In the genomic region with DNA sequence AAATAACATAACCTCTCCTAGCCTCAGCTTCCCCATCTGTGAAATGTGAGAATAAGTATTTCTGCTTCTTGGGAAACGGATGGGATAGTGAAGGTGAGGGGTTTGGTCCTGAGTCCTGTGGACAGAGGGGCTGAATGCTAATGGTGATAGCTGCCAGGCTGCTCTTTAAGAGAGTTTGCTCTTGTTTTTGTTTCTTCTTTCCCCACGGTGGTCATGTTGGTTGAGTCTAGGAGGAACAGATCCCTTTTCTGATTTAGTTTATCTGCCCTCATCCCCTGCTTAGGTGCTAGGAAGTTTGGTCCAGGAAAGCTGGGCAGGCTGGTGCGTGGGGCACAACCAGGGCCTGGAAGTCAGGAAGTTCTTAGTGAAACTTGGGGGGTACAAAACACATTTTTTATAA, we compare ENCODE assay signal across 25 cellular contexts. TPM values are rescaled to one million over a fixed set of nuclear protein-coding genes. Genes with fewer than 3 reads are reported as not detected.
DNase-seq lines count a peak whose midpoint lies in the region; ATAC-seq and TF ChIP-seq lines count a peak whose summit lies in the region.
"Had no signal": no experiment of that assay in that cellular context is flagged by ENCODE, and none has a peak within 500 bp of the region (broad histone marks: within the 10 kb centered on the region; RNA-seq: fewer than 3 reads in every experiment).

No MANE protein-coding gene starts in this region.

- H3K27me3 ChIP-seq in GM23338 (ENCODE audit: insufficient read depth) = peaks cover 100% of the 10 kb centered on the region
- peaks cover 98% of the 10 kb centered on the region for H3K27me3 ChIP-seq in lower lobe of right lung (ENCODE audit: low read depth)
- H3K27me3 ChIP-seq in osteoblast (ENCODE audit: insufficient read depth, low read length) = peaks cover 64% of the 10 kb centered on the region

- H3K36me3 Mint-ChIP-seq in GM23338 (ENCODE audit: low read depth) = no peaks in the 10 kb centered on the region
- peaks cover 4% of the 10 kb centered on the region for H3K36me3 Mint-ChIP-seq in T-helper 17 cell (ENCODE audit: low read depth)
- H3K36me3 Mint-ChIP-seq in natural killer cell = no peaks in the 10 kb centered on the region

- H3K79me2 ChIP-seq in GM23338 (replicated peaks; ENCODE audit: insufficient read depth) (no peaks in the 10 kb centered on the region), osteoblast (ENCODE audit: insufficient read depth, low read length) (no peaks in the 10 kb centered on the region)

- no peak for ATAC-seq in GM23338
- ATAC-seq in T-helper 17 cell = no peak
- no peak for ATAC-seq in lower lobe of right lung
- no peak for ATAC-seq in natural killer cell
- ATAC-seq: A549, HepG2, Panc1, SK-N-SH treated with all-trans-retinoic acid at 6 μM for 48 hours had no signal

- DNase-seq in GM23338 (ENCODE audit: low spot score) = no peak
- no peak for DNase-seq in T-helper 17 cell
- DNase-seq in lower lobe of right lung = peak; percentile 4
- peak; percentile 69 for DNase-seq in osteoblast (ENCODE audit: insufficient read length, low spot score, missing footprints)
- no peak for DNase-seq in natural killer cell
- DNase-seq in midbrain (lab: John Stamatoyannopoulos, UW) = no peak
- DNase-seq in NCI-H510A treated with DMSO at 0.1 percent for 48 hours (lab: John Stamatoyannopoulos, UW) = no peak
- DNase-seq: CD4-positive, alpha-beta T cell; COR-L47; DMS79; H7; HFFc6; KBM-7; NCI-H1092 treated with DMSO at 0.1 percent for 48 hours; NCI-H1436 treated with DMSO at 0.1 percent for 48 hours; NCI-H2029; NCI-H226; NCI-H524; NCI-H774 had no signal

- H3K27me3 Mint-ChIP-seq in GM23338 (ENCODE audit: insufficient read depth, low read depth, poor library complexity) (peaks cover 86% of the 10 kb centered on the region), T-helper 17 cell (peaks cover 84% of the 10 kb centered on the region), natural killer cell (ENCODE audit: low read depth in 2 of 2) (peaks cover 32 to 50% of the 10 kb centered on the region in 2 donors)

- intact Hi-C loops in lower lobe of right lung (cut with DNase I) (no loop called here), natural killer cell (cut with micrococcal nuclease) (no loop called here)

- H3K4me3 ChIP-seq in GM23338 (no peak overlapping the region), lower lobe of right lung (no peak overlapping the region), osteoblast (ENCODE audit: insufficient read depth, low read length) (no peak overlapping the region)
- H3K4me3 ChIP-seq: A549, BLaER1 had no signal

- TF ChIP-seq CTCF in GM23338 (conservative IDR thresholded peaks at IDR 0.05; ENCODE audit: low read depth in 2 of 2) (no peak), lower lobe of right lung (IDR thresholded peaks at IDR 0.05) (no peak), osteoblast (IDR thresholded peaks at IDR 0.05; ENCODE audit: extremely low read depth, low read depth, low read length) (no peak), natural killer cell (IDR thresholded peaks at IDR 0.05) (no peak)

- H3K9me3 Mint-ChIP-seq in GM23338 = peaks cover 7% of the 10 kb centered on the region; the same call in 2 of the 3 replicates
- no peaks in the 10 kb centered on the region for H3K9me3 Mint-ChIP-seq in natural killer cell
- H3K9me3 Mint-ChIP-seq: CD4-positive, alpha-beta T cell; HFFc6 had no signal

- H3F3A ChIP-seq in GM23338 (replicated peaks; ENCODE audit: low read depth) = peaks cover 8% of the 10 kb centered on the region; the same call in 1 of the 2 replicates

- H3K4me1 Mint-ChIP-seq in GM23338 (peaks cover 7% of the 10 kb centered on the region), T-helper 17 cell (peaks cover 4% of the 10 kb centered on the region), natural killer cell (no peaks in the 10 kb centered on the region)

- H3K36me3 ChIP-seq in GM23338 (ENCODE audit: insufficient read depth) = no peaks in the 10 kb centered on the region
- no peaks in the 10 kb centered on the region for H3K36me3 ChIP-seq in lower lobe of right lung
- H3K36me3 ChIP-seq in osteoblast (ENCODE audit: insufficient read depth, low read length) = no peaks in the 10 kb centered on the region
- H3K36me3 ChIP-seq: BLaER1 had no signal

- no peaks in the 10 kb centered on the region for H3K9me2 ChIP-seq in GM23338 (ENCODE audit: insufficient read depth)

- H2AFZ ChIP-seq in GM23338 (no peak overlapping the region), osteoblast (ENCODE audit: low read length) (no peak overlapping the region)

- no peak overlapping the region for H3K4me2 ChIP-seq in GM23338
- no peak overlapping the region for H3K4me2 ChIP-seq in osteoblast (ENCODE audit: insufficient read depth, low read length)
- H3K4me2 ChIP-seq: A549, BLaER1 had no signal

- no peaks in the 10 kb centered on the region for H3K9me3 ChIP-seq in T-helper 17 cell (ENCODE audit: control insufficient read depth, low read length, poor library complexity, severe bottlenecking)
- H3K9me3 ChIP-seq in lower lobe of right lung = no peaks in the 10 kb centered on the region
- no peaks in the 10 kb centered on the region for H3K9me3 ChIP-seq in osteoblast (ENCODE audit: low read depth, low read length)
- H3K9me3 ChIP-seq: A549 had no signal

- H3K27ac Mint-ChIP-seq in GM23338 (no peak overlapping the region), T-helper 17 cell (no peak overlapping the region), natural killer cell (no peak overlapping the region)
- H3K27ac Mint-ChIP-seq: CD4-positive, alpha-beta T cell; HFFc6 had no signal

- H3K4me3 Mint-ChIP-seq in GM23338 (peak overlapping the region; percentile 68; the same call in 2 of the 3 replicates), T-helper 17 cell (peak overlapping the region; percentile 66), natural killer cell (no peak overlapping the region)
- H3K4me3 Mint-ChIP-seq: CD4-positive, alpha-beta T cell; HFFc6 had no signal

- H3K27ac ChIP-seq in GM23338 (ENCODE audit: low read depth) = no peak overlapping the region
- no peak overlapping the region for H3K27ac ChIP-seq in lower lobe of right lung
- no peak overlapping the region for H3K27ac ChIP-seq in osteoblast (ENCODE audit: low read depth, low read length)
- H3K27ac ChIP-seq: A549, BLaER1, HL-60 had no signal

- H4K20me1 ChIP-seq in GM23338 (replicated peaks; ENCODE audit: insufficient read depth) = peaks cover 23% of the 10 kb centered on the region
- peaks cover 2% of the 10 kb centered on the region for H4K20me1 ChIP-seq in osteoblast (ENCODE audit: insufficient read depth, low read length)

- H3K4me1 ChIP-seq in GM23338 (ENCODE audit: insufficient read depth) (no peaks in the 10 kb centered on the region; the same call in 1 of the 2 replicates), lower lobe of right lung (peaks cover 16% of the 10 kb centered on the region), osteoblast (ENCODE audit: insufficient read depth, low read length) (no peaks in the 10 kb centered on the region)
- H3K4me1 ChIP-seq: A549 had no signal

TF ChIP-seq in GM23338, 12 proteins besides CTCF, POLR2A, EP300 and RAD21:
- TF ChIP-seq POLR2AphosphoS5 (IDR thresholded peaks at IDR 0.05; ENCODE audit: low read depth) (no peak), CREB1 (CRISPR knock-in tag; IDR thresholded peaks at IDR 0.05; ENCODE audit: low read depth) (no peak), EZH2phosphoT487 (IDR thresholded peaks at IDR 0.05; ENCODE audit: unreplicated experiment) (no peak), JUNB (IDR thresholded peaks at IDR 0.05; ENCODE audit: unreplicated experiment) (no peak), ZNF114 (CRISPR knock-in tag; IDR thresholded peaks at IDR 0.05) (no peak), NANOG (IDR thresholded peaks at IDR 0.05; ENCODE audit: borderline replicate concordance) (no peak)
- TF ChIP-seq, protein P1, sequence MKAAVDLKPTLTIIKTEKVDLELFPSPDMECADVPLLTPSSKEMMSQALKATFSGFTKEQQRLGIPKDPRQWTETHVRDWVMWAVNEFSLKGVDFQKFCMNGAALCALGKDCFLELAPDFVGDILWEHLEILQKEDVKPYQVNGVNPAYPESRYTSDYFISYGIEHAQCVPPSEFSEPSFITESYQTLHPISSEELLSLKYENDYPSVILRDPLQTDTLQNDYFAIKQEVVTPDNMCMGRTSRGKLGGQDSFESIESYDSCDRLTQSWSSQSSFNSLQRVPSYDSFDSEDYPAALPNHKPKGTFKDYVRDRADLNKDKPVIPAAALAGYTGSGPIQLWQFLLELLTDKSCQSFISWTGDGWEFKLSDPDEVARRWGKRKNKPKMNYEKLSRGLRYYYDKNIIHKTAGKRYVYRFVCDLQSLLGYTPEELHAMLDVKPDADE (IDR thresholded peaks at IDR 0.05) = no peak

RNA-seq across cellular contexts. Expression of gene PITX1, which starts 7.7 kb away (rescaled TPM):
- total RNA-seq in GM23338 (2014; rRNA removed; shearing (Covaris generic)) = not detected in 2 replicates
- polyA plus RNA-seq in GM23338 (2016; fragmentation: Nextera tagmentation; extraction: Ambion mirVana) = not detected in 2 replicates
- total RNA-seq in T-helper 17 cell = not detected
- total RNA-seq in lower lobe of right lung = 0.47 TPM
- 8.3 and 9.8 TPM in 2 replicates for total RNA-seq in osteoblast
- total RNA-seq in natural killer cell = not detected
- total RNA-seq: CD4-positive, alpha-beta T cell; H7 had no signal

Comparison
In these comparisons a context has a peak if more than half of its experiments do, and no peak if none do; other contexts are left out.
1. DNase-seq: peak in lower lobe of right lung (single experiment) and osteoblast (single experiment); none in GM23338 (single experiment), T-helper 17 cell (0 of 3), natural killer cell (single experiment), midbrain (single experiment) and NCI-H510A treated with DMSO at 0.1 percent for 48 hours (single experiment).